In the genomic region with DNA sequence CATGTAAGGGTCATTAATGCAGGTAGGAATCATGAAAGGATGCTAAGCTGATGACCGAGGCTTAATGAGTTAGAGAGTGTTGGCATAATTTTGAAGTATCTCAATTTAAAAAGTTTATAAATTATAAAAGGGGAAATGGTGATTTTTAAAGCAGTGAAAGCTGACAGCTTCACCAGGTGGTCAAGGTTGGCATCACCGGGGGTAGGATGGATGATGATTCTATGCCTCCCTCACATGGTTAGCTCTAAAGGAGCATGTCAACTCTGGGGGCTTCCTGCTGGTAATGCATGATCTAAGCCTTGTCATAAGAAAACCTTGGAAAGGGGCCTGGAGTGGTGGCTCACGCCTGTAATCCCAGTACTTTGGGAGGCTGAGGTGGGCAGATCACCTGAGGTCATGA, we compare ENCODE assay signal across 8 cellular contexts.
"Had no signal": no experiment of that assay in that cellular context is flagged by ENCODE, and none has a peak within 500 bp of the region (broad histone marks: within the 10 kb centered on the region; RNA-seq: fewer than 3 reads in every experiment).

No MANE protein-coding gene starts in this region.

- H3K4me3 Mint-ChIP-seq: GM23338, H9, IgD-negative memory B cell had no signal

- DNase-seq: H9, HCEC 1CT, KBM-7 had no signal

- H3K27ac ChIP-seq: HL-60, KMS-11 had no signal

- H3K9me3 Mint-ChIP-seq: GM23338, H9, IgD-negative memory B cell had no signal

- ATAC-seq: GM23338, HepG2 had no signal

- H3K27ac Mint-ChIP-seq: GM23338, H9, IgD-negative memory B cell had no signal

- H3K4me2 ChIP-seq: GM23338, KMS-11 had no signal

- H3K36me3 Mint-ChIP-seq: IgD-negative memory B cell had no signal

- H3K4me3 ChIP-seq: GM23338 had no signal

- H3K27me3 Mint-ChIP-seq: IgD-negative memory B cell had no signal

- H2AFZ ChIP-seq: GM23338 had no signal

- H3K9ac ChIP-seq: KMS-11 had no signal
